In the genomic region with DNA sequence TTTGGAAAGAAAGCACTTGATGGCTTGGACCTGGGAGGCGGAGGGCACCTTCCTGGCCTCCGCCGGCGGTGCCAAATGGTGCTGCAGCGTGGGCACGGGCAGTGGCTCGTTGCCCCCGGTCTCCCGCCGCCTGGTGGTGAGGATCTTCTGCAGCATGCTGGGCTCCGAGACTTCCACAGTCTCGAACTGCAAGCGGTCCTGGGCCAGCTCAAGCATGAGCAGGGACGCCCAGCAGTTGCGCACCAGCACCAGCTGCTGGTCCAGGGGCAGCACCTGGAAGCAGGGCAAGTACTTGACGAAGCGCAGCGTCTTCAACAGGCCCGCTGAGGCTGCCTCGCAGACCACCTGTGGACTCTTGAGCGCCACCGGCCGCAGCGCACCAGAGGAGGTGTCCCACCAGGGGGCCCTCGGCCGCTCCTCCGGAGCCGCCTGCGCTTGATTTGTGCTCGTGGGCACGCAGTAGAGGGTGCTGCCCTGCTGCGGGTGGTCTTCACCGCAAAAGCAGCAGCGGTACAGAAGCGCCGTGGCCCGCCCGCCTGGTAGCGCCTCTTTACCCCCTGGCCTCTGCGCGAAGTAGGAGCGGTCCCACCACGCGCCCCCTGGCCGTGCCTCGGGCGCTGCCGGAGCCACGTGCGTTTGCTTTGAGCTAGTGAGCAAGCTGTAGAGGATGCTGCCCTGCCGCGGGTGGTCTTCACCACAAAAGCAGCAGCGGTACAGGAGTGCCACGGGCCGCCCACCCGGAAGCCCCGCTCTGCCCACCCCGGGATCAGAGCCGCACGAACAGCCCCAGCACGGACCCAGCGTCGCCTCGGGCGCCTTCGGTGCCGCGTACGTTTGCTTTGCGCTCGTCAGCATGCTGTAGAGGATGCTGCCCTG, we compare ENCODE assay signal across 10 cellular contexts. TPM values are rescaled to one million over a fixed set of nuclear protein-coding genes. Genes with fewer than 3 reads are reported as not detected.
DNase-seq lines count a peak whose midpoint lies in the region; ATAC-seq, FAIRE-seq and TF ChIP-seq lines count a peak whose summit lies in the region.
"Had no signal": no experiment of that assay in that cellular context is flagged by ENCODE, and none has a peak within 500 bp of the region (broad histone marks: within the 10 kb centered on the region; RNA-seq: fewer than 3 reads in every experiment).

No MANE protein-coding gene starts in this region.

- no peak overlapping the region for H3K4me3 ChIP-seq in RWPE2 (ENCODE audit: severe bottlenecking)

- no peak for FAIRE-seq in urothelium cell line (lab: Jason Lieb, UNC)

- H3K9me3 ChIP-seq in RWPE2 (ENCODE audit: severe bottlenecking), result no peaks in the 10 kb centered on the region

- ATAC-seq in Right ventricle myocardium superior (ENCODE audit: poor library complexity) (peak; percentile 46), left cardiac atrium (no peak), RWPE2 (ENCODE audit: low read depth) (peak; percentile 27), left ventricle myocardium superior (peak; percentile 62), GM21786 (IDR thresholded peaks at IDR 0.05; ENCODE audit: unreplicated experiment) (no peak)

- DNase-seq in Right ventricle myocardium superior (no peak), left cardiac atrium (no peak), RWPE2 (ENCODE audit: low spot score) (no peak), left ventricle myocardium superior (no peak), urothelium cell line (ENCODE audit: low spot score) (peak; percentile 33), cerebellum (ENCODE audit: low spot score) (no peak)
- DNase-seq in stimulated activated CD4-positive, alpha-beta T cell treated with anti-CD3 and anti-CD28 coated beads, Interleukin-4, amount 100 ng/mL, for 1 hour, result no peak

- no peak overlapping the region for H3K27ac ChIP-seq in RWPE2 (ENCODE audit: poor library complexity, severe bottlenecking)

- H3K27me3 ChIP-seq in RWPE2 (ENCODE audit: insufficient read depth, poor library complexity, severe bottlenecking), result peaks cover 23% of the 10 kb centered on the region

- intact Hi-C loops in Right ventricle myocardium superior (cut with DNase I), result no loop called here
- intact Hi-C loops in left cardiac atrium (cut with DNase I), result no loop called here
- intact Hi-C loops in left ventricle myocardium superior (cut with micrococcal nuclease), result no loop called here

- peak; percentile 13 for TF ChIP-seq CTCF in RWPE2 (IDR thresholded peaks at IDR 0.05; ENCODE audit: poor library complexity, severe bottlenecking)

- H3K36me3 ChIP-seq in RWPE2 (ENCODE audit: low read depth), result no peaks in the 10 kb centered on the region

- H3K4me1 ChIP-seq in RWPE2 (ENCODE audit: insufficient read depth, poor library complexity, severe bottlenecking), result no peaks in the 10 kb centered on the region

RNA-seq across cellular contexts. Expression of gene NR0B1, which starts 0.7 kb away (rescaled TPM):
- total RNA-seq in Right ventricle myocardium superior, result not detected
- total RNA-seq in left cardiac atrium, result not detected
- not detected for total RNA-seq in left ventricle myocardium superior
- 0.45 TPM for total RNA-seq in cerebellum
- total RNA-seq: activated T-helper 1 cell treated with anti-CD3 and anti-CD28 coated beads, Interleukin-12 subunit alpha, Interleukin-12 subunit beta, Interleukin-2, Interleukin-4 antibody, amounts not matched to agents 30 ng/mL and 10 ng/mL and 1 ng/mL, durations not matched to agents 14 hours and 24 hours and 36 hours; ureter had no signal

Comparison
In these comparisons a context has a peak if more than half of its experiments do, and no peak if none do; other contexts are left out.
1. ATAC-seq: peak in Right ventricle myocardium superior (single experiment), RWPE2 (single experiment) and left ventricle myocardium superior (single experiment); none in left cardiac atrium (0 of 2) and GM21786 (single experiment).